In the genomic region with DNA sequence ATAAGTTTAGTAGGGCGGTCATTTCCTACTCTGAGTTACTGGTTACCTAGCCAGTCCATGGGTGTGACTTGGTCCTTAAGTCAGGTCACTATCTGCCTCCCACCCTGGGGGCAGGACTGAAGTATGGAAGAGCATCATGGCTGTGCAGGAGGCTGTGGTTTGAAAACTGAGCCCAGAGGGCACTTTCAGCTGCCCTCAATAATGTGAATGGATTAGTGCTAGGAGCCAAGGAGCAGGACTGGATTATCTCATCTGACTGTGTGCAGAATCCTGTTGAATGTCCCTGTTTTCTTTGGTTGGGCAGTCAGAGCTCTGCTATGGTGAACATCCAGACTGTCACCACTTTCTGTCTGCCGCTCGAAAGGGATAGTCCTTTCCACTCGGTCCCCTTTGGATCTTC, we compare ENCODE assay signal across 1 cellular context.
TF ChIP-seq lines count a peak whose summit lies in the region.

No MANE protein-coding gene starts in this region.

TF ChIP-seq in H1, 55 proteins besides CTCF, POLR2A, EP300 and RAD21 (continued from another document):
- no peak for TF ChIP-seq USF2 (IDR thresholded peaks at IDR 0.05; ENCODE audit: low read length)
- TF ChIP-seq GABPA (IDR thresholded peaks at IDR 0.05; ENCODE audit: borderline replicate concordance, insufficient read depth, low read length), result no peak
- TF ChIP-seq SAP30 (IDR thresholded peaks at IDR 0.05; ENCODE audit: insufficient read depth, insufficient replicate concordance, low read length), result no peak
- TF ChIP-seq CBX5 (IDR thresholded peaks at IDR 0.05; ENCODE audit: low read depth, low read length), result no peak
- TF ChIP-seq SIRT6 (IDR thresholded peaks at IDR 0.05; ENCODE audit: low read length), result no peak
- no peak for TF ChIP-seq CBX8 (IDR thresholded peaks at IDR 0.05; ENCODE audit: borderline replicate concordance, low read depth, low read length)
- TF ChIP-seq ASH2L (IDR thresholded peaks at IDR 0.05; ENCODE audit: low read length), result no peak
- TF ChIP-seq KDM4A (IDR thresholded peaks at IDR 0.05; ENCODE audit: low read depth, low read length, severe bottlenecking), result no peak
- no peak for TF ChIP-seq MAFK (IDR thresholded peaks at IDR 0.05; ENCODE audit: low read depth, low read length)
- TF ChIP-seq POLR2AphosphoS5 (IDR thresholded peaks at IDR 0.05; ENCODE audit: low read depth, low read length), result no peak
- TF ChIP-seq ATF2 (IDR thresholded peaks at IDR 0.05; ENCODE audit: low read length), result no peak
TF ChIP-seq in H1: peak in this region for 0.
